22 cellular contexts compared by ENCODE assay signal in the genomic region with DNA sequence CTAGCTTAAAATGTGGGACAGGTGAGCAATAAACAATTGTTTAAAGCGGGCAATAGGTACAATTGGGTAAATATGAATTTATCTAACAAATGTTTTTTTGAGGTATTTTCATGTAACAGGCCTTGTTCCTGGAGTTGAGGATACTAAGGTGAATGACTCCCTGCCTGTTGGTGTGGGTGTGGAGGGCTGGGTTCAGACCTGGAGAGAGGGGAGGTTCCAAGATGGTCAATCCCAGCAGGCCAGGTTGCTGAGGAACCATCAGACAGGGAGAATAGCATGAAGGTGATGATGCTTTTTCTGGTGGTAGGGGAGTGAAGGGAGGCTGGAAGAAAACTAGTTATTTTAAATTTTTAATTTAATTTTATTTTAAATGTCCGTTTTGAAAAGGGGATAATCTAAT. TPM values are rescaled to one million over a fixed set of nuclear protein-coding genes. Genes with fewer than 3 reads are reported as not detected.
DNase-seq lines count a peak whose midpoint lies in the region; ATAC-seq and TF ChIP-seq lines count a peak whose summit lies in the region.
"Had no signal": no experiment of that assay in that cellular context is flagged by ENCODE, and none has a peak within 500 bp of the region (broad histone marks: within the 10 kb centered on the region; RNA-seq: fewer than 3 reads in every experiment).

No MANE protein-coding gene starts in this region.

- H3K4me3 Mint-ChIP-seq in activated CD4-positive, alpha-beta T cell treated with anti-CD3 and anti-CD28 coated beads, Interleukin-2, amount 10 ng/mL, durations not matched to agents 7 days and 5 days = no peak overlapping the region
- H3K4me3 Mint-ChIP-seq in GM23338 (no peak overlapping the region), natural killer cell (peak overlapping the region; percentile 72)
- H3K4me3 Mint-ChIP-seq in activated T-helper 17 cell treated with anti-CD3 and anti-CD28 coated beads, Interleukin-2, amount 50 U/mL, for 72 hours = peak overlapping the region; percentile 76
- H3K4me3 Mint-ChIP-seq: B cell, type B pancreatic cell had no signal

- CTCF ChIA-PET in activated CD4-positive, alpha-beta T cell treated with anti-CD3 and anti-CD28 coated beads, Interleukin-2, amount 10 ng/mL, durations not matched to agents 7 days and 5 days (lab: Charles Lee) = no interaction called here

- H3K36me3 Mint-ChIP-seq in activated CD4-positive, alpha-beta T cell treated with anti-CD3 and anti-CD28 coated beads, Interleukin-2, amount 10 ng/mL, durations not matched to agents 7 days and 5 days (ENCODE audit: low read depth) = peaks cover 71% of the 10 kb centered on the region
- H3K36me3 Mint-ChIP-seq in GM23338 (ENCODE audit: low read depth) (no peaks in the 10 kb centered on the region), natural killer cell (no peaks in the 10 kb centered on the region)
- peaks cover 57% of the 10 kb centered on the region for H3K36me3 Mint-ChIP-seq in activated T-helper 17 cell treated with anti-CD3 and anti-CD28 coated beads, Interleukin-2, amount 50 U/mL, for 72 hours (ENCODE audit: low read depth)

- DNase-seq in activated CD4-positive, alpha-beta T cell treated with anti-CD3 and anti-CD28 coated beads, Interleukin-2, amount 10 ng/mL, durations not matched to agents 7 days and 5 days = no peak
- no peak for DNase-seq in activated CD4-positive, alpha-beta T cell treated with anti-CD3 and anti-CD28 coated beads for 1 hour
- DNase-seq in GM23338 (ENCODE audit: low spot score) (no peak), natural killer cell (no peak), EL (no peak), Right ventricle myocardium inferior (ENCODE audit: missing footprints) (no peak), omental fat pad (ENCODE audit: low spot score) (no peak)
- DNase-seq: activated CD4-positive, alpha-beta T cell treated with anti-CD3 and anti-CD28 coated beads, Interleukin-2, amount 50 U/mL, for 1 hour; amniotic stem cell; cortex of kidney; DND-41; GM23248; NCI-H1092 treated with DMSO at 0.1 percent for 48 hours; NCI-H2029; NCI-H2227 treated with DMSO at 0.1 percent for 48 hours; OCI-M1; retina; stimulated activated CD4-positive, alpha-beta T cell treated with anti-CD3 and anti-CD28 coated beads, Interleukin-12 subunit alpha, Interleukin-12 subunit beta, amount 100 ng/mL, for 4 hours had no signal

- H3K27ac ChIP-seq in GM23338 (ENCODE audit: low read depth) = no peak overlapping the region
- H3K27ac ChIP-seq: A549, GM23248 had no signal

- no peaks in the 10 kb centered on the region for H3K9me2 ChIP-seq in GM23338 (ENCODE audit: insufficient read depth)

- POLR2A ChIA-PET in activated CD4-positive, alpha-beta T cell treated with anti-CD3 and anti-CD28 coated beads, Interleukin-2, amount 10 ng/mL, durations not matched to agents 7 days and 5 days (lab: Charles Lee) = no interaction called here

- no peaks in the 10 kb centered on the region for H3F3A ChIP-seq in GM23338 (replicated peaks; ENCODE audit: low read depth)

- H3K36me3 ChIP-seq in GM23338 (ENCODE audit: insufficient read depth) = no peaks in the 10 kb centered on the region; the same call in 1 of the 2 replicates

- no peak overlapping the region for H3K4me3 ChIP-seq in GM23338
- H3K4me3 ChIP-seq: A549, GM23248 had no signal

- H3K4me1 Mint-ChIP-seq in activated CD4-positive, alpha-beta T cell treated with anti-CD3 and anti-CD28 coated beads, Interleukin-2, amount 10 ng/mL, durations not matched to agents 7 days and 5 days = peaks cover 87% of the 10 kb centered on the region
- H3K4me1 Mint-ChIP-seq in GM23338 (peaks cover 21% of the 10 kb centered on the region), natural killer cell (peaks cover 74 to 78% of the 10 kb centered on the region in 2 donors)
- H3K4me1 Mint-ChIP-seq in activated T-helper 17 cell treated with anti-CD3 and anti-CD28 coated beads, Interleukin-2, amount 50 U/mL, for 72 hours = peaks cover 66% of the 10 kb centered on the region

- intact Hi-C loops in natural killer cell (cut with micrococcal nuclease) (loop anchor here (5.0 to 10.0 kb wide), 2 partner anchors 131 to 916 kb away; a partner anchor contains a TSS), Right ventricle myocardium inferior (cut with DNase I) (no loop called here)

- peaks cover 15% of the 10 kb centered on the region for H3K4me1 ChIP-seq in GM23338 (ENCODE audit: insufficient read depth)
- H3K4me1 ChIP-seq: A549 had no signal

- TF ChIP-seq CTCF in GM23338 (conservative IDR thresholded peaks at IDR 0.05; ENCODE audit: low read depth in 2 of 2) (no peak), natural killer cell (IDR thresholded peaks at IDR 0.05) (no peak), omental fat pad (IDR thresholded peaks at IDR 0.05) (no peak)

- no peak overlapping the region for H2AFZ ChIP-seq in GM23338
- H2AFZ ChIP-seq: GM23248 had no signal

- ATAC-seq in GM23338 (peak; percentile 71), natural killer cell (no peak), Right ventricle myocardium inferior (no peak), omental fat pad (ENCODE audit: low FRiP score) (no peak)
- no peak for ATAC-seq in activated T-helper 17 cell treated with anti-CD3 and anti-CD28 coated beads, Interleukin-2, amount 50 U/mL, for 72 hours (replicated peaks)
- ATAC-seq: A549 had no signal

- H4K20me1 ChIP-seq in GM23338 (replicated peaks; ENCODE audit: insufficient read depth) = no peaks in the 10 kb centered on the region

- no peaks in the 10 kb centered on the region for H3K27me3 ChIP-seq in GM23338 (ENCODE audit: insufficient read depth)

- H3K27ac Mint-ChIP-seq in activated CD4-positive, alpha-beta T cell treated with anti-CD3 and anti-CD28 coated beads, Interleukin-2, amount 10 ng/mL, durations not matched to agents 7 days and 5 days = peak overlapping the region; percentile 70
- H3K27ac Mint-ChIP-seq in GM23338 = peak overlapping the region; percentile 77
- peak overlapping the region; percentile 72 for H3K27ac Mint-ChIP-seq in activated T-helper 17 cell treated with anti-CD3 and anti-CD28 coated beads, Interleukin-2, amount 50 U/mL, for 72 hours
- H3K27ac Mint-ChIP-seq in natural killer cell = peak overlapping the region; percentile 80 to 95
- H3K27ac Mint-ChIP-seq: B cell, type B pancreatic cell had no signal

- peaks cover 12% of the 10 kb centered on the region for H3K79me2 ChIP-seq in GM23338 (replicated peaks; ENCODE audit: insufficient read depth)

- H3K27me3 Mint-ChIP-seq in activated CD4-positive, alpha-beta T cell treated with anti-CD3 and anti-CD28 coated beads, Interleukin-2, amount 10 ng/mL, durations not matched to agents 7 days and 5 days = no peaks in the 10 kb centered on the region
- H3K27me3 Mint-ChIP-seq in GM23338 (ENCODE audit: insufficient read depth, low read depth, poor library complexity) (no peaks in the 10 kb centered on the region), natural killer cell (ENCODE audit: low read depth in 2 of 2) (no peaks in the 10 kb centered on the region)
- no peaks in the 10 kb centered on the region for H3K27me3 Mint-ChIP-seq in activated T-helper 17 cell treated with anti-CD3 and anti-CD28 coated beads, Interleukin-2, amount 50 U/mL, for 72 hours
- H3K27me3 Mint-ChIP-seq: B cell, type B pancreatic cell had no signal

- no peak overlapping the region for H3K4me2 ChIP-seq in GM23338
- H3K4me2 ChIP-seq: A549 had no signal

- H3K9me3 Mint-ChIP-seq in activated CD4-positive, alpha-beta T cell treated with anti-CD3 and anti-CD28 coated beads, Interleukin-2, amount 10 ng/mL, durations not matched to agents 7 days and 5 days = peaks cover 22% of the 10 kb centered on the region
- H3K9me3 Mint-ChIP-seq in GM23338 (no peaks in the 10 kb centered on the region), natural killer cell (no peaks in the 10 kb centered on the region)
- H3K9me3 Mint-ChIP-seq in activated T-helper 17 cell treated with anti-CD3 and anti-CD28 coated beads, Interleukin-2, amount 50 U/mL, for 72 hours = no peaks in the 10 kb centered on the region
- H3K9me3 Mint-ChIP-seq: type B pancreatic cell had no signal

TF ChIP-seq in GM23338, 12 proteins besides CTCF, POLR2A, EP300 and RAD21 (continues in another document):
- TF ChIP-seq ZNF331 (CRISPR knock-in tag; IDR thresholded peaks at IDR 0.05; ENCODE audit: low read depth) (no peak), JUNB (IDR thresholded peaks at IDR 0.05; ENCODE audit: unreplicated experiment) (no peak), NANOG (IDR thresholded peaks at IDR 0.05; ENCODE audit: borderline replicate concordance) (no peak), ZNF114 (CRISPR knock-in tag; IDR thresholded peaks at IDR 0.05) (no peak), POLR2AphosphoS5 (IDR thresholded peaks at IDR 0.05; ENCODE audit: low read depth) (no peak)
- TF ChIP-seq, protein P1, sequence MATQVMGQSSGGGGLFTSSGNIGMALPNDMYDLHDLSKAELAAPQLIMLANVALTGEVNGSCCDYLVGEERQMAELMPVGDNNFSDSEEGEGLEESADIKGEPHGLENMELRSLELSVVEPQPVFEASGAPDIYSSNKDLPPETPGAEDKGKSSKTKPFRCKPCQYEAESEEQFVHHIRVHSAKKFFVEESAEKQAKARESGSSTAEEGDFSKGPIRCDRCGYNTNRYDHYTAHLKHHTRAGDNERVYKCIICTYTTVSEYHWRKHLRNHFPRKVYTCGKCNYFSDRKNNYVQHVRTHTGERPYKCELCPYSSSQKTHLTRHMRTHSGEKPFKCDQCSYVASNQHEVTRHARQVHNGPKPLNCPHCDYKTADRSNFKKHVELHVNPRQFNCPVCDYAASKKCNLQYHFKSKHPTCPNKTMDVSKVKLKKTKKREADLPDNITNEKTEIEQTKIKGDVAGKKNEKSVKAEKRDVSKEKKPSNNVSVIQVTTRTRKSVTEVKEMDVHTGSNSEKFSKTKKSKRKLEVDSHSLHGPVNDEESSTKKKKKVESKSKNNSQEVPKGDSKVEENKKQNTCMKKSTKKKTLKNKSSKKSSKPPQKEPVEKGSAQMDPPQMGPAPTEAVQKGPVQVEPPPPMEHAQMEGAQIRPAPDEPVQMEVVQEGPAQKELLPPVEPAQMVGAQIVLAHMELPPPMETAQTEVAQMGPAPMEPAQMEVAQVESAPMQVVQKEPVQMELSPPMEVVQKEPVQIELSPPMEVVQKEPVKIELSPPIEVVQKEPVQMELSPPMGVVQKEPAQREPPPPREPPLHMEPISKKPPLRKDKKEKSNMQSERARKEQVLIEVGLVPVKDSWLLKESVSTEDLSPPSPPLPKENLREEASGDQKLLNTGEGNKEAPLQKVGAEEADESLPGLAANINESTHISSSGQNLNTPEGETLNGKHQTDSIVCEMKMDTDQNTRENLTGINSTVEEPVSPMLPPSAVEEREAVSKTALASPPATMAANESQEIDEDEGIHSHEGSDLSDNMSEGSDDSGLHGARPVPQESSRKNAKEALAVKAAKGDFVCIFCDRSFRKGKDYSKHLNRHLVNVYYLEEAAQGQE (IDR thresholded peaks at IDR 0.05; ENCODE audit: unreplicated experiment) = no peak

RNA-seq across cellular contexts. Expression of a gene that starts 46.3 kb away (rescaled TPM):
- 10 to 100 TPM; 39.9 to 43.3 TPM for total RNA-seq in activated CD4-positive, alpha-beta T cell treated with anti-CD3 and anti-CD28 coated beads, Interleukin-2, amount 10 ng/mL, durations not matched to agents 7 days and 5 days
- total RNA-seq in GM23338 (2014; rRNA removed; shearing (Covaris generic)) = 20.8 and 25.3 TPM in 2 replicates
- 10.5 and 11.1 TPM in 2 replicates for polyA plus RNA-seq in GM23338 (2016; fragmentation: Nextera tagmentation; extraction: Ambion mirVana)
- 10 to 100 TPM; 21.0 to 31.0 TPM for total RNA-seq in activated T-helper 17 cell treated with anti-CD3 and anti-CD28 coated beads, Interleukin-2, amount 50 U/mL, for 72 hours
- total RNA-seq in natural killer cell (10 to 100 TPM; 59.6 to 63.8 (median 60.1) TPM), Right ventricle myocardium inferior (2.7 TPM), omental fat pad (10 to 100 TPM in 3 of 4 donors, 1 to 10 TPM in 1; 9.4 to 39.9 (median 13.4) TPM)

Comparison
In these comparisons a context has a peak if more than half of its experiments do, and no peak if none do; other contexts are left out.
1. H3K4me3 Mint-ChIP-seq: peak in activated T-helper 17 cell treated with anti-CD3 and anti-CD28 coated beads, Interleukin-2, amount 50 U/mL, for 72 hours (single experiment) and natural killer cell (single experiment); none in activated CD4-positive, alpha-beta T cell treated with anti-CD3 and anti-CD28 coated beads, Interleukin-2, amount 10 ng/mL, durations not matched to agents 7 days and 5 days (single experiment) and GM23338 (single experiment).
2. Peak in every context shown above with its lines, with median percentiles within 50 percentile points of each other: H3K27ac Mint-ChIP-seq.